Comparison of ENCODE assay signal across 30 cellular contexts in the genomic region with DNA sequence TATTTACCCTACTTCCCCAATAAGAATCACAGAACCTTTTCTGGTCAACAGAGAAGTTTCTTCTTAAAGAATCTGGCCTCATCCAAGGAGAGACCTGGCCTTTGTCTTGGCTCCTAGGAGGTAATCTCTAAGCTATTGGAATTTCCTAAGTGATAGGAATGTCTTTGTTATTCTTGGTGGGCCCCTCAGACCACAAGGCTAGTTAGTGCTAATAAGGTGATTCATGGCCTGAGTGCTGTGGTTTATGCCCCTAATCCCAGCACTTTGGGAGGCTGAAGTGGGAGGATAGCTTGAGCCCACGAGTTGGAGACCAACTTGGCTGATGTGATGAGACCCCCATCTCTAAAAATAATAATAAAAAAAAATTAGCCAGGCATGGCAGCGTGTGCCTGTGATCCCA. TPM values are rescaled to one million over a fixed set of nuclear protein-coding genes. Genes with fewer than 3 reads are reported as not detected.
A peak's percentile ranks its signal among the peaks of the same experiment; 100 is the strongest.
DNase-seq lines count a peak whose midpoint lies in the region; ATAC-seq and TF ChIP-seq lines count a peak whose summit lies in the region.
"Had no signal": no experiment of that assay in that cellular context is flagged by ENCODE, and none has a peak within 500 bp of the region (broad histone marks: within the 10 kb centered on the region; RNA-seq: fewer than 3 reads in every experiment).

No MANE protein-coding gene starts in this region.

- POLR2A ChIA-PET in HEK293 (lab: Yijun Ruan, JAX), result no interaction called here
- POLR2A ChIA-PET in CD8-positive, alpha-beta memory T cell (lab: Charles Lee), result no interaction called here
- POLR2A ChIA-PET in activated CD4-positive, alpha-beta T cell treated with anti-CD3 and anti-CD28 coated beads for 36 hours (lab: Charles Lee), result no interaction called here

- ATAC-seq in activated CD4-positive, alpha-beta T cell treated with anti-CD3 and anti-CD28 coated beads for 36 hours, result no peak
- no peak for ATAC-seq in GM21390 (IDR thresholded peaks at IDR 0.05; ENCODE audit: unreplicated experiment)
- ATAC-seq: activated naive CD8-positive, alpha-beta T cell treated with anti-CD3 and anti-CD28 coated beads, Interleukin-2, amount 50 U/mL, for 24 hours; left lung; psoas muscle; stimulated activated naive CD8-positive, alpha-beta T cell treated with anti-CD3 and anti-CD28 coated beads, Interleukin-15, amount 100 ng/mL, for 72 hours had no signal

- no peak overlapping the region for H3K27ac Mint-ChIP-seq in CD8-positive, alpha-beta memory T cell
- H3K27ac Mint-ChIP-seq in activated CD4-positive, alpha-beta T cell treated with anti-CD3 and anti-CD28 coated beads for 36 hours, result no peak overlapping the region
- H3K27ac Mint-ChIP-seq: activated naive CD8-positive, alpha-beta T cell treated with anti-CD3 and anti-CD28 coated beads, Interleukin-2, amount 50 U/mL, for 24 hours; immature natural killer cell; naive B cell; stimulated activated naive CD8-positive, alpha-beta T cell treated with anti-CD3 and anti-CD28 coated beads, Interleukin-15, amount 100 ng/mL, for 72 hours; T-helper 1 cell treated with Interleukin-12 subunit alpha and Interleukin-12 subunit beta and Interleukin-4 antibody, amounts not matched to agents 30 μg/mL and 1 μg/mL, for 36 hours had no signal

- H3K36me3 ChIP-seq in HEK293 (ENCODE audit: control insufficient read depth in 2 of 2, insufficient read depth in 1 of 2, low read length in 2 of 2) (no peaks in the 10 kb centered on the region), brain microvascular endothelial cell (replicated peaks) (no peaks in the 10 kb centered on the region)
- no peaks in the 10 kb centered on the region for H3K36me3 ChIP-seq in CD8-positive, alpha-beta memory T cell (ENCODE audit: insufficient read depth, low read length)
- H3K36me3 ChIP-seq: breast epithelium, left lung, vagina had no signal

- H3K9me3 ChIP-seq in HEK293 (ENCODE audit: control insufficient read depth, insufficient read depth, low read depth, low read length), result no peaks in the 10 kb centered on the region
- no peaks in the 10 kb centered on the region for H3K9me3 ChIP-seq in CD8-positive, alpha-beta memory T cell (ENCODE audit: low read length)
- H3K9me3 ChIP-seq: breast epithelium, left lung, psoas muscle, vagina had no signal

- no peak overlapping the region for H3K4me3 ChIP-seq in HEK293 (ENCODE audit: low read depth, low read length)
- no peak overlapping the region for H3K4me3 ChIP-seq in brain microvascular endothelial cell (ENCODE audit: low read depth, low read length)
- no peak overlapping the region for H3K4me3 ChIP-seq in retinal pigment epithelial cell (ENCODE audit: low read length)
- H3K4me3 ChIP-seq in CD8-positive, alpha-beta memory T cell (ENCODE audit: low read length), result no peak overlapping the region
- H3K4me3 ChIP-seq: breast epithelium, left lung, psoas muscle, SK-N-MC, vagina had no signal

- CTCF ChIA-PET in HEK293 (lab: Yijun Ruan, JAX), result no interaction called here
- CTCF ChIA-PET in CD8-positive, alpha-beta memory T cell (lab: Charles Lee), result no interaction called here
- CTCF ChIA-PET in activated CD4-positive, alpha-beta T cell treated with anti-CD3 and anti-CD28 coated beads for 36 hours (lab: Charles Lee), result no interaction called here

- no peaks in the 10 kb centered on the region for H3K9me3 Mint-ChIP-seq in CD8-positive, alpha-beta memory T cell
- H3K9me3 Mint-ChIP-seq in activated CD4-positive, alpha-beta T cell treated with anti-CD3 and anti-CD28 coated beads for 36 hours (ENCODE audit: low read depth), result no peaks in the 10 kb centered on the region
- H3K9me3 Mint-ChIP-seq: activated naive CD8-positive, alpha-beta T cell treated with anti-CD3 and anti-CD28 coated beads, Interleukin-2, amount 50 U/mL, for 24 hours; naive B cell; stimulated activated naive CD8-positive, alpha-beta T cell treated with anti-CD3 and anti-CD28 coated beads, Interleukin-15, amount 100 ng/mL, for 72 hours; T-helper 1 cell treated with Interleukin-12 subunit alpha and Interleukin-12 subunit beta and Interleukin-4 antibody, amounts not matched to agents 30 μg/mL and 1 μg/mL, for 36 hours had no signal

- TF ChIP-seq CTCF in HEK293 (tag by site-specific recombination; IDR thresholded peaks at IDR 0.05) (no peak), brain microvascular endothelial cell (IDR thresholded peaks at IDR 0.05; ENCODE audit: low read depth, low read length, missing control alignments) (no peak), retinal pigment epithelial cell (conservative IDR thresholded peaks at IDR 0.05; ENCODE audit: low read depth, low read length) (no peak)

- peak; percentile 1 for DNase-seq in brain microvascular endothelial cell
- DNase-seq in iPS-NIHi11 (ENCODE audit: low spot score), result peak; percentile 58
- DNase-seq in retinal pigment epithelial cell (ENCODE audit: low read depth), result peak; percentile 4
- DNase-seq in HK-2 (ENCODE audit: unreplicated experiment), result no peak
- no peak for DNase-seq in CD8-positive, alpha-beta memory T cell
- no peak for DNase-seq in activated CD4-positive, alpha-beta T cell treated with anti-CD3 and anti-CD28 coated beads for 36 hours
- DNase-seq: activated gamma-delta T cell treated with Interleukin-2 at 50 U/mL for 16 hours; activated naive CD8-positive, alpha-beta T cell treated with anti-CD3 and anti-CD28 coated beads, Interleukin-2, amount 50 U/mL, for 24 hours; activated T-cell treated with anti-CD3 and anti-CD28 coated beads, Interleukin-2, amount 50 U/mL, for 1 hour; effector CD4-positive, alpha-beta T cell; head of caudate nucleus; immature natural killer cell; left lung; naive B cell; NCI-H146; NCI-H446 treated with DMSO at 0.1 percent for 48 hours; nucleus accumbens; psoas muscle; stimulated activated naive CD8-positive, alpha-beta T cell treated with anti-CD3 and anti-CD28 coated beads, Interleukin-15, amount 100 ng/mL, for 72 hours had no signal

- H3K27me3 ChIP-seq in brain microvascular endothelial cell (replicated peaks), result no peaks in the 10 kb centered on the region
- H3K27me3 ChIP-seq in CD8-positive, alpha-beta memory T cell (ENCODE audit: insufficient read depth, low read length, poor library complexity, severe bottlenecking), result no peaks in the 10 kb centered on the region
- H3K27me3 ChIP-seq: breast epithelium, left lung, vagina had no signal

- in situ Hi-C loops in brain microvascular endothelial cell (cut with HindIII; ENCODE audit: low pct_ligation_motif_present, low sequenced_read_pairs), result no loop called here

- 0 out of 2 replicates have a peak, but pooled peaks cover 2% of the 10 kb centered on the region for H3K4me1 ChIP-seq in HEK293 (ENCODE audit: control insufficient read depth, insufficient read depth, low read length)
- no peaks in the 10 kb centered on the region for H3K4me1 ChIP-seq in CD8-positive, alpha-beta memory T cell (ENCODE audit: insufficient read depth, low read length)
- H3K4me1 ChIP-seq: breast epithelium, left lung, psoas muscle, vagina had no signal

- H3K4me3 Mint-ChIP-seq in CD8-positive, alpha-beta memory T cell, result no peak overlapping the region
- H3K4me3 Mint-ChIP-seq in activated CD4-positive, alpha-beta T cell treated with anti-CD3 and anti-CD28 coated beads for 36 hours, result no peak overlapping the region
- H3K4me3 Mint-ChIP-seq: activated naive CD8-positive, alpha-beta T cell treated with anti-CD3 and anti-CD28 coated beads, Interleukin-2, amount 50 U/mL, for 24 hours; immature natural killer cell; naive B cell; stimulated activated naive CD8-positive, alpha-beta T cell treated with anti-CD3 and anti-CD28 coated beads, Interleukin-15, amount 100 ng/mL, for 72 hours; T-helper 1 cell treated with Interleukin-12 subunit alpha and Interleukin-12 subunit beta and Interleukin-4 antibody, amounts not matched to agents 30 μg/mL and 1 μg/mL, for 36 hours had no signal

- H3K36me3 Mint-ChIP-seq in CD8-positive, alpha-beta memory T cell, result peaks cover 0 to 1% (median 0%) of the 10 kb centered on the region in 3 donors
- H3K36me3 Mint-ChIP-seq in activated CD4-positive, alpha-beta T cell treated with anti-CD3 and anti-CD28 coated beads for 36 hours (ENCODE audit: low read depth), result no peaks in the 10 kb centered on the region
- H3K36me3 Mint-ChIP-seq: immature natural killer cell, naive B cell had no signal

- peaks cover 0 to 3% of the 10 kb centered on the region in 2 donors for H3K27me3 Mint-ChIP-seq in CD8-positive, alpha-beta memory T cell
- H3K27me3 Mint-ChIP-seq in activated CD4-positive, alpha-beta T cell treated with anti-CD3 and anti-CD28 coated beads for 36 hours, result peaks cover 3% of the 10 kb centered on the region
- H3K27me3 Mint-ChIP-seq: activated naive CD8-positive, alpha-beta T cell treated with anti-CD3 and anti-CD28 coated beads, Interleukin-2, amount 50 U/mL, for 24 hours; naive B cell had no signal

- no peaks in the 10 kb centered on the region for H3K4me1 Mint-ChIP-seq in CD8-positive, alpha-beta memory T cell
- no peaks in the 10 kb centered on the region for H3K4me1 Mint-ChIP-seq in activated CD4-positive, alpha-beta T cell treated with anti-CD3 and anti-CD28 coated beads for 36 hours
- H3K4me1 Mint-ChIP-seq: activated naive CD8-positive, alpha-beta T cell treated with anti-CD3 and anti-CD28 coated beads, Interleukin-2, amount 50 U/mL, for 24 hours; naive B cell; stimulated activated naive CD8-positive, alpha-beta T cell treated with anti-CD3 and anti-CD28 coated beads, Interleukin-15, amount 100 ng/mL, for 72 hours had no signal

- H3K27ac ChIP-seq in HEK293 (ENCODE audit: extremely low read depth, low read depth, low read length) (no peak overlapping the region), brain microvascular endothelial cell (no peak overlapping the region)
- H3K27ac ChIP-seq in CD8-positive, alpha-beta memory T cell (ENCODE audit: low read depth, low read length), result no peak overlapping the region
- H3K27ac ChIP-seq: breast epithelium, C4-2B, left lung, psoas muscle, SK-N-MC, vagina had no signal

- intact Hi-C loops in activated CD4-positive, alpha-beta T cell treated with anti-CD3 and anti-CD28 coated beads for 36 hours (cut with DNase I, micrococcal nuclease), result no loop called here

TF ChIP-seq in HEK293, 187 proteins besides CTCF, POLR2A, EP300 and RAD21 (continues in another document):
- no peak for TF ChIP-seq TRIM28 (IDR thresholded peaks at IDR 0.05; ENCODE audit: borderline replicate concordance, low read length)
- TF ChIP-seq ZNF274 (IDR thresholded peaks at IDR 0.05; ENCODE audit: low read length), result no peak
- TF ChIP-seq ZNF274 (tag by site-specific recombination; IDR thresholded peaks at IDR 0.05; ENCODE audit: borderline replicate concordance), result no peak

RNA-seq across cellular contexts. Expression of a gene that starts 60.0 kb away (rescaled TPM):
- under 1 TPM; 0.09 to 0.13 TPM for total RNA-seq in CD8-positive, alpha-beta memory T cell
- not detected for polyA plus RNA-seq in CD8-positive, alpha-beta memory T cell
- total RNA-seq in activated CD4-positive, alpha-beta T cell treated with anti-CD3 and anti-CD28 coated beads for 36 hours, result under 1 TPM; 0.62 to 0.88 TPM
- total RNA-seq: activated CD8-positive, alpha-beta memory T cell treated with anti-CD3 and anti-CD28 coated beads for 36 hours; breast epithelium; epithelial cell of proximal tubule; fibroblast of villous mesenchyme; OCI-LY7; psoas muscle had no signal
- polyA plus RNA-seq: immature natural killer cell had no signal

Comparison
In these comparisons a context has a peak if more than half of its experiments do, and no peak if none do; other contexts are left out.
1. DNase-seq: peak in brain microvascular endothelial cell (single experiment), iPS-NIHi11 (single experiment) and retinal pigment epithelial cell (single experiment); none in HK-2 (single experiment), CD8-positive, alpha-beta memory T cell (0 of 5) and activated CD4-positive, alpha-beta T cell treated with anti-CD3 and anti-CD28 coated beads for 36 hours (single experiment).